In genomic region chr6:142781124-142781523, GRCh38 we compare ENCODE assay signal across 25 cellular contexts.
DNase-seq lines count a peak whose midpoint lies in the region; ATAC-seq and TF ChIP-seq lines count a peak whose summit lies in the region.
"Had no signal": no experiment of that assay in that cellular context is flagged by ENCODE, and none has a peak within 500 bp of the region (broad histone marks: within the 10 kb centered on the region; RNA-seq: fewer than 3 reads in every experiment).

No MANE protein-coding gene starts in this region.

- H3K9ac ChIP-seq in PC-3 (ENCODE audit: low read length) = no peak overlapping the region
- H3K9ac ChIP-seq: BLaER1 treated with 17β-estradiol and CSF1 and Interleukin-3, amounts not matched to agents 10 nM and 100 nM had no signal

- no peak overlapping the region for H3K4me2 ChIP-seq in PC-3 (ENCODE audit: low read length)
- H3K4me2 ChIP-seq: BLaER1 treated with 17β-estradiol and CSF1 and Interleukin-3, amounts not matched to agents 10 nM and 100 nM had no signal

- H3K27ac Mint-ChIP-seq in CD4-positive, CD25-positive, alpha-beta regulatory T cell = peak overlapping the region in 2 of 3 donors; percentile 47 to 60
- peak overlapping the region; percentile 64 for H3K27ac Mint-ChIP-seq in CD8-positive, alpha-beta T cell
- peak overlapping the region; percentile 97 for H3K27ac Mint-ChIP-seq in nephron progenitor cell
- H3K27ac Mint-ChIP-seq: activated B cell treated with CpG ODN at 0.5 μM for 24 hours had no signal

- no peak overlapping the region for H3K27ac ChIP-seq in CD4-positive, CD25-positive, alpha-beta regulatory T cell (ENCODE audit: insufficient read depth, low read length, poor library complexity, severe bottlenecking)
- no peak overlapping the region for H3K27ac ChIP-seq in CD8-positive, alpha-beta T cell (ENCODE audit: low read depth, low read length)
- H3K27ac ChIP-seq in PC-3 (ENCODE audit: low read length) = no peak overlapping the region
- H3K27ac ChIP-seq: BLaER1 treated with 17β-estradiol and CSF1 and Interleukin-3, amounts not matched to agents 10 nM and 100 nM; left ventricle myocardium inferior; skin epidermis; stomach had no signal

- H3K9me3 Mint-ChIP-seq in CD4-positive, CD25-positive, alpha-beta regulatory T cell = no peaks in the 10 kb centered on the region
- no peaks in the 10 kb centered on the region for H3K9me3 Mint-ChIP-seq in CD8-positive, alpha-beta T cell
- H3K9me3 Mint-ChIP-seq in nephron progenitor cell = no peaks in the 10 kb centered on the region
- H3K9me3 Mint-ChIP-seq: activated B cell treated with CpG ODN at 0.5 μM for 24 hours, naive B cell had no signal

- no peaks in the 10 kb centered on the region for H3K27me3 Mint-ChIP-seq in CD4-positive, CD25-positive, alpha-beta regulatory T cell
- H3K27me3 Mint-ChIP-seq in CD8-positive, alpha-beta T cell (ENCODE audit: low read depth) = no peaks in the 10 kb centered on the region
- H3K27me3 Mint-ChIP-seq in nephron progenitor cell (ENCODE audit: low read depth, poor library complexity) = no peaks in the 10 kb centered on the region
- H3K27me3 Mint-ChIP-seq: activated B cell treated with CpG ODN at 0.5 μM for 24 hours, naive B cell had no signal

- POLR2A ChIA-PET in CD8-positive, alpha-beta T cell (lab: Charles Lee) = interaction anchor here (0.6 to 1.2 kb wide), 2 partner anchors 15 to 245 kb away, joined by 3 to 4 read pairs; no protein-coding TSS in a partner anchor
- POLR2A ChIA-PET in PC-3 (lab: Charles Lee; ENCODE audit: unreplicated experiment) = no interaction called here

- CTCF ChIA-PET in CD8-positive, alpha-beta T cell (lab: Charles Lee) = no interaction called here
- CTCF ChIA-PET in PC-3 (lab: Charles Lee) = no interaction called here

- H3K36me3 ChIP-seq in CD4-positive, CD25-positive, alpha-beta regulatory T cell (ENCODE audit: control insufficient read depth, insufficient read depth, low read length) = peaks cover 16% of the 10 kb centered on the region
- H3K36me3 ChIP-seq in CD8-positive, alpha-beta T cell (ENCODE audit: insufficient read depth, low read length) = no peaks in the 10 kb centered on the region
- no peaks in the 10 kb centered on the region for H3K36me3 ChIP-seq in PC-3 (ENCODE audit: low read depth, low read length)
- H3K36me3 ChIP-seq: left ventricle myocardium inferior, stomach had no signal

- peaks cover 14% of the 10 kb centered on the region for H3K36me3 Mint-ChIP-seq in CD4-positive, CD25-positive, alpha-beta regulatory T cell
- H3K36me3 Mint-ChIP-seq in CD8-positive, alpha-beta T cell = peaks cover 39% of the 10 kb centered on the region
- H3K36me3 Mint-ChIP-seq in nephron progenitor cell (ENCODE audit: low read depth) = no peaks in the 10 kb centered on the region

- no peak for DNase-seq in CD4-positive, CD25-positive, alpha-beta regulatory T cell
- DNase-seq in CD8-positive, alpha-beta T cell = no peak
- DNase-seq in astrocyte of the hippocampus (ENCODE audit: low read depth, low spot score) = peak; percentile 36
- DNase-seq in nephron progenitor cell = no peak
- DNase-seq in PC-3 = no peak
- no peak for DNase-seq in 8988T
- DNase-seq: activated B cell treated with CpG ODN at 0.5 μM for 24 hours; activated gamma-delta T cell treated with Interleukin-2 at 50 U/mL for 16 hours; central memory CD4-positive, alpha-beta T cell; islet precursor cell; Kasumi-1; left ventricle myocardium inferior; MV-4-11; naive B cell; NCI-H1436 treated with DMSO at 0.1 percent for 48 hours; NCI-H345; occipital lobe; stomach; SW 1271; T1000; trophoblast cell had no signal

- no peak overlapping the region for H2AFZ ChIP-seq in PC-3 (ENCODE audit: low read length)

- peak overlapping the region in 1 of 4 donors; percentile 18 for H3K4me3 Mint-ChIP-seq in CD4-positive, CD25-positive, alpha-beta regulatory T cell
- H3K4me3 Mint-ChIP-seq in CD8-positive, alpha-beta T cell = no peak overlapping the region
- H3K4me3 Mint-ChIP-seq in nephron progenitor cell = no peak overlapping the region
- H3K4me3 Mint-ChIP-seq: activated B cell treated with CpG ODN at 0.5 μM for 24 hours, naive B cell had no signal

- no peaks in the 10 kb centered on the region for H3K9me3 ChIP-seq in CD4-positive, CD25-positive, alpha-beta regulatory T cell (ENCODE audit: control insufficient read depth in 2 of 2, low read length in 2 of 2)
- no peaks in the 10 kb centered on the region for H3K9me3 ChIP-seq in CD8-positive, alpha-beta T cell (ENCODE audit: low read length)
- no peaks in the 10 kb centered on the region for H3K9me3 ChIP-seq in PC-3 (ENCODE audit: low read length)
- H3K9me3 ChIP-seq: BLaER1 treated with 17β-estradiol and CSF1 and Interleukin-3, amounts not matched to agents 10 nM and 100 nM; left ventricle myocardium inferior; stomach had no signal

- no peaks in the 10 kb centered on the region for H3K79me2 ChIP-seq in PC-3 (ENCODE audit: low read length)

- H3K27me3 ChIP-seq in CD4-positive, CD25-positive, alpha-beta regulatory T cell (ENCODE audit: control insufficient read depth, insufficient read depth, low read length) = no peaks in the 10 kb centered on the region
- no peaks in the 10 kb centered on the region for H3K27me3 ChIP-seq in CD8-positive, alpha-beta T cell (ENCODE audit: insufficient read depth, low read length)
- no peaks in the 10 kb centered on the region for H3K27me3 ChIP-seq in PC-3 (ENCODE audit: low read length)
- H3K27me3 ChIP-seq: BLaER1 treated with 17β-estradiol and CSF1 and Interleukin-3, amounts not matched to agents 10 nM and 100 nM; stomach had no signal

- TF ChIP-seq CTCF in CD8-positive, alpha-beta T cell (IDR thresholded peaks at IDR 0.05) = no peak
- TF ChIP-seq CTCF in nephron progenitor cell (IDR thresholded peaks at IDR 0.05) (no peak), PC-3 (conservative IDR thresholded peaks at IDR 0.05; ENCODE audit: low read depth, low read length) (no peak)

- H4K20me1 ChIP-seq in PC-3 (ENCODE audit: low read length) = no peaks in the 10 kb centered on the region

- H3K4me1 Mint-ChIP-seq in CD4-positive, CD25-positive, alpha-beta regulatory T cell = peaks cover 30 to 70% (median 50%) of the 10 kb centered on the region in 4 donors
- peaks cover 46% of the 10 kb centered on the region for H3K4me1 Mint-ChIP-seq in CD8-positive, alpha-beta T cell (ENCODE audit: low read depth)
- peaks cover 5% of the 10 kb centered on the region for H3K4me1 Mint-ChIP-seq in nephron progenitor cell

- no peak overlapping the region for H3K4me3 ChIP-seq in CD4-positive, CD25-positive, alpha-beta regulatory T cell (ENCODE audit: low read depth, low read length)
- no peak overlapping the region for H3K4me3 ChIP-seq in CD8-positive, alpha-beta T cell (ENCODE audit: low read depth, low read length)
- H3K4me3 ChIP-seq in PC-3 (ENCODE audit: low read length) = no peak overlapping the region
- H3K4me3 ChIP-seq: BLaER1 treated with 17β-estradiol and CSF1 and Interleukin-3, amounts not matched to agents 10 nM and 100 nM; GM12878; left ventricle myocardium inferior; skin epidermis; stomach had no signal

- peaks cover 31% of the 10 kb centered on the region for H3K4me1 ChIP-seq in CD4-positive, CD25-positive, alpha-beta regulatory T cell (ENCODE audit: control insufficient read depth, insufficient read depth, low read length, poor library complexity, severe bottlenecking)
- peaks cover 19% of the 10 kb centered on the region for H3K4me1 ChIP-seq in CD8-positive, alpha-beta T cell (ENCODE audit: insufficient read depth, low read length)
- no peaks in the 10 kb centered on the region for H3K4me1 ChIP-seq in PC-3 (ENCODE audit: insufficient read depth, low read length)
- H3K4me1 ChIP-seq: stomach had no signal

- no peaks in the 10 kb centered on the region for H3F3A ChIP-seq in PC-3 (ENCODE audit: low read length, unreplicated experiment)

- no peaks in the 10 kb centered on the region for H3K9me2 ChIP-seq in PC-3 (replicated peaks; ENCODE audit: low read length)

- no peak for ATAC-seq in CD4-positive, CD25-positive, alpha-beta regulatory T cell (ENCODE audit: low read depth in 2 of 2)
- no peak for ATAC-seq in CD8-positive, alpha-beta T cell
- no peak for ATAC-seq in PC-3
- ATAC-seq in HG03565 (IDR thresholded peaks at IDR 0.05; ENCODE audit: unreplicated experiment) = no peak
- ATAC-seq: GM12878 had no signal

- intact Hi-C loops in CD8-positive, alpha-beta T cell (cut with DNase I, micrococcal nuclease) = loop anchor here in 1 of 2 experiments (5.0 kb wide), 2 partner anchors 41 to 71 kb away; no protein-coding TSS in a partner anchor
- intact Hi-C loops in PC-3 (cut with micrococcal nuclease) = no loop called here

- BruUV-seq in PC-3 (replicated peaks; lab: Mats Ljungman, UMichigan) = no TSS peak
